10 cellular contexts compared by ENCODE assay signal in the genomic region with DNA sequence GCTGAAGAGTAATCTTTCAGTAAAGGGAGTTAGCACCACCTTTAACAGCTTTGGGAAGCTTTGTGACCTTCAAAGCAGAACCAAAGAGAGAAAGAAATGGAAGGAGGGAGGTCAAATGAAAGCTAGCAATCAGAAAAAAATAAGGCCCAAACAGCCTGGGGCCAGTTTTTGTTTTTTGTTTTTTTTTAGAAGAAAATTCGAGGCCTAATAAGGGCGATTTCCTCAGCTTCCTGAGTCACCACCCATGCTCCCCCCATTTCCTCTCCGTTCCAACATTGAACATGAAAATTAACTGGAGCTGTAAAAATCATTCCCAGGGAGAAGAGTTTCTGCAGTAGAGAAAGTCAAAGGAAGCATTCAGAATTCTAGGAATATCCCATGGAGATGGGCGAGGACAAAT.
DNase-seq lines count a peak whose midpoint lies in the region; ATAC-seq, FAIRE-seq and TF ChIP-seq lines count a peak whose summit lies in the region.
"Had no signal": no experiment of that assay in that cellular context is flagged by ENCODE, and none has a peak within 500 bp of the region (broad histone marks: within the 10 kb centered on the region; RNA-seq: fewer than 3 reads in every experiment).

No MANE protein-coding gene starts in this region.

- no peaks in the 10 kb centered on the region; the same call in 1 of the 2 replicates for H3K36me3 ChIP-seq in DOHH2 (ENCODE audit: control insufficient read depth, low read length)
- H3K36me3 ChIP-seq in OCI-LY7 (ENCODE audit: insufficient read depth, low read length) = peaks cover 6% of the 10 kb centered on the region
- no peaks in the 10 kb centered on the region for H3K36me3 ChIP-seq in endothelial cell of umbilical vein (ENCODE audit: control insufficient read depth in 2 of 2, extremely low read depth in 1 of 2, insufficient read depth in 2 of 2, low read length in 2 of 2)
- no peaks in the 10 kb centered on the region for H3K36me3 ChIP-seq in mucosa of descending colon (ENCODE audit: low read depth)

- no peaks in the 10 kb centered on the region for H4K20me1 ChIP-seq in DOHH2 (ENCODE audit: control insufficient read depth, insufficient read depth, low read depth, low read length)
- H4K20me1 ChIP-seq in OCI-LY7 (ENCODE audit: insufficient read depth, low read length) = no peaks in the 10 kb centered on the region
- H4K20me1 ChIP-seq in endothelial cell of umbilical vein (replicated peaks; ENCODE audit: control insufficient read depth, extremely low read depth, insufficient read depth, low read length) = no peaks in the 10 kb centered on the region

- peak overlapping the region; percentile 67 for H3K4me3 ChIP-seq in DOHH2 (ENCODE audit: low read length)
- peak overlapping the region; percentile 62 for H3K4me3 ChIP-seq in OCI-LY7 (ENCODE audit: low read depth, low read length, poor library complexity, severe bottlenecking)
- H3K4me3 ChIP-seq in endothelial cell of umbilical vein (replicated peaks in 1 of 3; ENCODE audit: insufficient read depth in 1 of 3, low read depth in 1 of 3, low read length in 3 of 3) = peak overlapping the region in 1 of 3 experiments; percentile 8
- H3K4me3 ChIP-seq in mucosa of descending colon = no peak overlapping the region

- DNase-seq in OCI-LY7 (ENCODE audit: low spot score) = no peak
- peak; percentile 53 for DNase-seq in endothelial cell of umbilical vein (ENCODE audit: low read depth, low spot score)
- peak; percentile 46 for DNase-seq in renal cortical epithelial cell (ENCODE audit: low read depth)
- DNase-seq in NCI-H2107 (lab: John Stamatoyannopoulos, UW) = no peak
- DNase-seq in mucosa of descending colon = no peak
- DNase-seq: caudate nucleus had no signal

- CTCF ChIA-PET in OCI-LY7 (lab: Charles Lee; ENCODE audit: unreplicated experiment) = no interaction called here
- CTCF ChIA-PET in endothelial cell of umbilical vein (lab: Charles Lee) = interaction anchor here (1.2 kb wide), 3 partner anchors 12 to 116 kb away, joined by 3 read pairs; a partner anchor contains a TSS

- H2AFZ ChIP-seq in OCI-LY7 (ENCODE audit: low read length) (peak overlapping the region; percentile 18; the same call in 1 of the 2 replicates), endothelial cell of umbilical vein (ENCODE audit: low read depth, low read length) (peak overlapping the region; percentile 64)

- POLR2A ChIA-PET in OCI-LY7 (lab: Charles Lee) = interaction anchor here (0.6 to 2.6 kb wide), 10 partner anchors 9 to 199 kb away, joined by 3 to 15 read pairs (median 5); no protein-coding TSS in a partner anchor
- POLR2A ChIA-PET in endothelial cell of umbilical vein (lab: Charles Lee) = interaction anchor here (0.8 to 1.1 kb wide), 2 partner anchors 13 to 28 kb away, joined by 3 read pairs; no protein-coding TSS in a partner anchor

- TF ChIP-seq POLR2A in endothelial cell of umbilical vein (IDR thresholded peaks at IDR 0.05; ENCODE audit: low read depth, low read length) = no peak

- H3K9me1 ChIP-seq in endothelial cell of umbilical vein (replicated peaks; ENCODE audit: control insufficient read depth, extremely low read depth, insufficient read depth, low read length) = no peaks in the 10 kb centered on the region

- H3K4me2 ChIP-seq in DOHH2 (ENCODE audit: low read length) (peak overlapping the region; percentile 87), OCI-LY7 (ENCODE audit: low read length) (peak overlapping the region; percentile 94), endothelial cell of umbilical vein (ENCODE audit: insufficient read depth, low read length) (peak overlapping the region; percentile 84)

- dilution Hi-C loops in endothelial cell of umbilical vein (cut with MboI; ENCODE audit: extremely low pct_ligation_motif_present, low sequenced_read_pairs) = no loop called here

- H3K9me2 ChIP-seq in DOHH2 (replicated peaks; ENCODE audit: control insufficient read depth, low read length) (no peaks in the 10 kb centered on the region), OCI-LY7 (ENCODE audit: insufficient read depth, low read length) (no peaks in the 10 kb centered on the region)

- H3K27me3 ChIP-seq in DOHH2 (ENCODE audit: control insufficient read depth, low read length) = no peaks in the 10 kb centered on the region
- no peaks in the 10 kb centered on the region for H3K27me3 ChIP-seq in endothelial cell of umbilical vein (ENCODE audit: control insufficient read depth in 2 of 2, insufficient read depth in 2 of 2, low read length in 2 of 2)

- no peaks in the 10 kb centered on the region for H3K9me3 ChIP-seq in DOHH2 (ENCODE audit: control insufficient read depth, insufficient read depth, low read length)
- no peaks in the 10 kb centered on the region for H3K9me3 ChIP-seq in OCI-LY7 (ENCODE audit: low read length)
- no peaks in the 10 kb centered on the region for H3K9me3 ChIP-seq in endothelial cell of umbilical vein (replicated peaks; ENCODE audit: control insufficient read depth, insufficient read depth, low read length)
- no peaks in the 10 kb centered on the region for H3K9me3 ChIP-seq in mucosa of descending colon

- ATAC-seq in mucosa of descending colon (no peak), HG03025 (IDR thresholded peaks at IDR 0.05; ENCODE audit: low FRiP score, unreplicated experiment) (no peak), HG03159 (IDR thresholded peaks at IDR 0.05; ENCODE audit: unreplicated experiment) (no peak)

- peaks cover 39% of the 10 kb centered on the region for H3F3A ChIP-seq in DOHH2 (ENCODE audit: control insufficient read depth, insufficient read depth)

- H3K27ac ChIP-seq in DOHH2 (ENCODE audit: low read depth, low read length) (peak overlapping the region; percentile 98), OCI-LY7 (ENCODE audit: low read depth, low read length, poor library complexity, severe bottlenecking) (peak overlapping the region; percentile 100), endothelial cell of umbilical vein (ENCODE audit: insufficient read depth, low read depth, low read length) (peak overlapping the region; percentile 73)

- intact Hi-C loops in OCI-LY7 (cut with micrococcal nuclease; ENCODE audit: unreplicated experiment) = loop anchor here (5.0 to 10.0 kb wide), 2 partner anchors 35 to 92 kb away; no protein-coding TSS in a partner anchor
- intact Hi-C loops in endothelial cell of umbilical vein (cut with micrococcal nuclease) = no loop called here
- intact Hi-C loops in mucosa of descending colon (cut with DNase I, micrococcal nuclease) = no loop called here

- peaks cover 97% of the 10 kb centered on the region for H3K4me1 ChIP-seq in DOHH2 (ENCODE audit: control insufficient read depth, low read length)
- peaks cover 89% of the 10 kb centered on the region for H3K4me1 ChIP-seq in OCI-LY7 (ENCODE audit: insufficient read depth, low read length, poor library complexity, severe bottlenecking)
- peaks cover 12% of the 10 kb centered on the region for H3K4me1 ChIP-seq in endothelial cell of umbilical vein (ENCODE audit: control insufficient read depth, extremely low read depth, insufficient read depth, low read length)
- peaks cover 4% of the 10 kb centered on the region for H3K4me1 ChIP-seq in mucosa of descending colon (ENCODE audit: low read depth)

- peak; percentile 80 for FAIRE-seq in endothelial cell of umbilical vein (lab: Jason Lieb, UNC)
- FAIRE-seq: urothelium cell line had no signal

- H3K9ac ChIP-seq in endothelial cell of umbilical vein (replicated peaks; ENCODE audit: extremely low read depth, insufficient read depth, low read length) = peak overlapping the region; percentile 67

- BruUV-seq in OCI-LY7 (replicated peaks; lab: Mats Ljungman, UMichigan) (no TSS peak), endothelial cell of umbilical vein (replicated peaks; lab: Mats Ljungman, UMichigan) (no TSS peak)

- H3K79me2 ChIP-seq in DOHH2 (ENCODE audit: control insufficient read depth, low read length) (peaks cover 64% of the 10 kb centered on the region), OCI-LY7 (ENCODE audit: insufficient read depth, low read depth, low read length) (peaks cover 47% of the 10 kb centered on the region), endothelial cell of umbilical vein (ENCODE audit: control insufficient read depth, insufficient read depth, low read length) (no peaks in the 10 kb centered on the region)

- TF ChIP-seq CTCF in DOHH2 (IDR thresholded peaks at IDR 0.05; ENCODE audit: low read depth, low read length, poor library complexity, severe bottlenecking) (no peak), OCI-LY7 (conservative IDR thresholded peaks at IDR 0.05; ENCODE audit: low read length) (no peak), endothelial cell of umbilical vein (IDR thresholded peaks at IDR 0.05; ENCODE audit: extremely low read depth in 1 of 2, insufficient read depth in 1 of 2, low read depth in 1 of 2, low read length in 2 of 2) (no peak), mucosa of descending colon (IDR thresholded peaks at IDR 0.05) (no peak)

TF ChIP-seq in endothelial cell of umbilical vein, 7 proteins besides CTCF, POLR2A, EP300 and RAD21:
- TF ChIP-seq, protein P1, sequence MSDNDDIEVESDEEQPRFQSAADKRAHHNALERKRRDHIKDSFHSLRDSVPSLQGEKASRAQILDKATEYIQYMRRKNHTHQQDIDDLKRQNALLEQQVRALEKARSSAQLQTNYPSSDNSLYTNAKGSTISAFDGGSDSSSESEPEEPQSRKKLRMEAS (IDR thresholded peaks at IDR 0.05; ENCODE audit: insufficient read depth, insufficient read length) = no peak
- peak; percentile 34 for TF ChIP-seq FOS (IDR thresholded peaks at IDR 0.05; ENCODE audit: borderline replicate concordance, insufficient read depth, low read length)
- TF ChIP-seq MYC (IDR thresholded peaks at IDR 0.05; ENCODE audit: low read depth, low read length) = no peak

Comparison
In these comparisons a context has a peak if more than half of its experiments do, and no peak if none do; other contexts are left out.
1. DNase-seq: peak in endothelial cell of umbilical vein (single experiment) and renal cortical epithelial cell (single experiment); none in OCI-LY7 (single experiment), NCI-H2107 (single experiment) and mucosa of descending colon (0 of 3).
2. Peak in every context shown above with its lines, with median percentiles within 50 percentile points of each other: H3K27ac ChIP-seq and H3K4me2 ChIP-seq.